In the genomic region with DNA sequence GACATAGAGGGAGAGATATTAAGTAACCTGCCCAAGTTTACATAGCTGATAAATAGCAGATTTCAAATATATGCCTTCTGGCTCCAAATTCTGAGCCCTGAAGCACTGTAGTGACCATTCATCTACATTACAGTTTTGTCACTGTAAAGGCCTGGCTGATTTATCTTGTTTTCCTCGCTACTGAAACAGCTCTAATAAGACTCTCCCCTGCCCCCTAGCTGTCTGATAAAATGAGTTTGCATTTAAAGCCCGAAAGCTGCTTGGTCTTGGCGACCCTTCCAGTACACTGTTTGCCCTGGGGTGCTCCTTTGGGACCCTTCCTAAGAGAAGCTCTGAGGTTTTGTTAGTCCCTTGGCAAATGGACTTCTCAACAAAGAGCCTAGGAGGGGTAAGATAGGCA, we compare ENCODE assay signal across 9 cellular contexts. TPM values are rescaled to one million over a fixed set of nuclear protein-coding genes. Genes with fewer than 3 reads are reported as not detected.
DNase-seq lines count a peak whose midpoint lies in the region; ATAC-seq, FAIRE-seq and TF ChIP-seq lines count a peak whose summit lies in the region.
"Had no signal": no experiment of that assay in that cellular context is flagged by ENCODE, and none has a peak within 500 bp of the region (broad histone marks: within the 10 kb centered on the region; RNA-seq: fewer than 3 reads in every experiment).

No MANE protein-coding gene starts in this region.

- CTCF ChIA-PET in BJ (lab: Yijun Ruan, JAX), result interaction anchor here (0.5 to 1.2 kb wide), 3 partner anchors 36 to 569 kb away, joined by 3 to 5 read pairs (median 3); no protein-coding TSS in a partner anchor

- H3K9me3 ChIP-seq in HAP-1, result no peaks in the 10 kb centered on the region

- no peaks in the 10 kb centered on the region for H3K9me3 Mint-ChIP-seq in immature natural killer cell

- POLR2A ChIA-PET in BJ (lab: Charles Lee), result no interaction called here

- H3K4me1 Mint-ChIP-seq in immature natural killer cell, result no peaks in the 10 kb centered on the region
- H3K4me1 Mint-ChIP-seq: IgD-negative memory B cell had no signal

- no peaks in the 10 kb centered on the region for H3K36me3 Mint-ChIP-seq in immature natural killer cell

- H3K4me1 ChIP-seq in HAP-1, result no peaks in the 10 kb centered on the region

- TF ChIP-seq CTCF in BJ (IDR thresholded peaks at IDR 0.05; ENCODE audit: insufficient read depth, low read depth, low read length) (peak; percentile 42), VCaP (conservative IDR thresholded peaks at IDR 0.05) (peak; percentile 75), kidney epithelial cell (IDR thresholded peaks at IDR 0.05; ENCODE audit: insufficient read depth, low read length, poor library complexity, severe bottlenecking) (peak; percentile 43)

- H3K4me3 ChIP-seq in BJ (ENCODE audit: low read depth, low read length) (no peak overlapping the region), HAP-1 (no peak overlapping the region), kidney epithelial cell (ENCODE audit: low read depth, low read length) (no peak overlapping the region)

- in situ Hi-C loops in HAP-1 (cut with MboI; ENCODE audit: low sequenced_read_pairs), result no loop called here

- no peak overlapping the region for H3K4me3 Mint-ChIP-seq in immature natural killer cell
- H3K4me3 Mint-ChIP-seq: IgD-negative memory B cell had no signal

- H3K27me3 Mint-ChIP-seq in immature natural killer cell (ENCODE audit: low read depth in 3 of 3), result peaks cover 0 to 4% (median 1%) of the 10 kb centered on the region in 3 donors

- no peak overlapping the region for H3K27ac Mint-ChIP-seq in immature natural killer cell
- H3K27ac Mint-ChIP-seq: IgD-negative memory B cell had no signal

- no peak overlapping the region for H3K27ac ChIP-seq in VCaP

- FAIRE-seq in urothelium cell line (lab: Jason Lieb, UNC), result no peak

- no peaks in the 10 kb centered on the region for H3K36me3 ChIP-seq in BJ (ENCODE audit: control insufficient read depth, insufficient read depth, low read length)
- H3K36me3 ChIP-seq in HAP-1 (replicated peaks), result no peaks in the 10 kb centered on the region
- no peaks in the 10 kb centered on the region for H3K36me3 ChIP-seq in kidney epithelial cell (ENCODE audit: control insufficient read depth, insufficient read depth, low read length)

- no peak for ATAC-seq in GM18511 (IDR thresholded peaks at IDR 0.05; ENCODE audit: unreplicated experiment)

- no peak for DNase-seq in BJ (ENCODE audit: low read depth)
- DNase-seq in HAP-1 (ENCODE audit: low spot score in 2 of 2), result peak; percentile 25 to 50
- no peak for DNase-seq in kidney epithelial cell (ENCODE audit: low read depth)
- DNase-seq in immature natural killer cell, result no peak
- no peak for DNase-seq in stimulated activated CD4-positive, alpha-beta T cell treated with anti-CD3 and anti-CD28 coated beads, Interleukin-4, amount 100 ng/mL, for 4 hours
- DNase-seq in urothelium cell line (ENCODE audit: low spot score), result no peak

- H3K27me3 ChIP-seq in BJ (ENCODE audit: control insufficient read depth, insufficient read depth, low read length) (no peaks in the 10 kb centered on the region), HAP-1 (ENCODE audit: low read depth) (no peaks in the 10 kb centered on the region), kidney epithelial cell (ENCODE audit: control insufficient read depth, insufficient read depth, low read length) (no peaks in the 10 kb centered on the region)

RNA-seq across cellular contexts. Expression of a gene that starts 59.7 kb away (rescaled TPM):
- 5.2 and 10.5 TPM in 2 replicates for polyA plus RNA-seq in BJ (2011; rRNA removed)
- polyA minus RNA-seq in BJ (2011; rRNA and poly(A)+ RNA removed), result 5.0 and 5.5 TPM in 2 replicates
- 22.7 and 22.8 TPM in 2 replicates for total RNA-seq in kidney epithelial cell
- polyA plus RNA-seq in immature natural killer cell, result 10 to 100 TPM in 1 of 3 donors, 1 to 10 TPM in 2; 3.2 to 10.4 (median 5.2) TPM

Comparison
In these comparisons a context has a peak if more than half of its experiments do, and no peak if none do; other contexts are left out.
1. DNase-seq: peak in HAP-1 (2 of 2); none in BJ (single experiment), kidney epithelial cell (single experiment), immature natural killer cell (0 of 3), stimulated activated CD4-positive, alpha-beta T cell treated with anti-CD3 and anti-CD28 coated beads, Interleukin-4, amount 100 ng/mL, for 4 hours (0 of 2) and urothelium cell line (single experiment).
2. Peak in every context shown above with its lines, with median percentiles within 50 percentile points of each other: CTCF ChIP-seq.